In genomic region chr1:56268519-56268918, GRCh38 we compare ENCODE assay signal across 17 cellular contexts.
A peak's percentile ranks its signal among the peaks of the same experiment; 100 is the strongest.
DNase-seq lines count a peak whose midpoint lies in the region; ATAC-seq and TF ChIP-seq lines count a peak whose summit lies in the region.
"Had no signal": no experiment of that assay in that cellular context is flagged by ENCODE, and none has a peak within 500 bp of the region (broad histone marks: within the 10 kb centered on the region; RNA-seq: fewer than 3 reads in every experiment).

No MANE protein-coding gene starts in this region.

- H2AFZ ChIP-seq in MM.1S (ENCODE audit: low read length) (no peak overlapping the region), smooth muscle cell (ENCODE audit: low read depth) (no peak overlapping the region)

- no peaks in the 10 kb centered on the region for H4K20me1 ChIP-seq in MM.1S (ENCODE audit: insufficient read depth, low read length)
- H4K20me1 ChIP-seq in smooth muscle cell (ENCODE audit: low read depth): no peaks in the 10 kb centered on the region
- H4K20me1 ChIP-seq: BLaER1 treated with 17β-estradiol and CSF1 and Interleukin-3, amounts not matched to agents 10 nM and 100 nM had no signal

- H3K79me2 ChIP-seq in MM.1S (ENCODE audit: low read length) (no peaks in the 10 kb centered on the region), smooth muscle cell (ENCODE audit: low read depth) (no peaks in the 10 kb centered on the region)

- H3K9ac ChIP-seq in MM.1S (ENCODE audit: low read length) (no peak overlapping the region), smooth muscle cell (ENCODE audit: low read depth) (no peak overlapping the region)
- H3K9ac ChIP-seq: BLaER1 treated with 17β-estradiol and CSF1 and Interleukin-3, amounts not matched to agents 10 nM and 100 nM had no signal

- H3K27me3 Mint-ChIP-seq in naive thymus-derived CD8-positive, alpha-beta T cell: peaks cover 0 to 6% (median 4%) of the 10 kb centered on the region in 5 donors
- H3K27me3 Mint-ChIP-seq: CD4-positive, alpha-beta T cell had no signal

- no peaks in the 10 kb centered on the region for H3K9me2 ChIP-seq in MM.1S (replicated peaks; ENCODE audit: insufficient read depth, low read length)

- TF ChIP-seq CTCF in MM.1S (IDR thresholded peaks at IDR 0.05; ENCODE audit: low read length) (no peak), WERI-Rb-1 (IDR thresholded peaks at IDR 0.05; ENCODE audit: low read depth, low read length) (no peak), smooth muscle cell (IDR thresholded peaks at IDR 0.05; ENCODE audit: borderline replicate concordance, insufficient read depth, poor library complexity, severe bottlenecking) (no peak)

- H3K27ac Mint-ChIP-seq in naive thymus-derived CD8-positive, alpha-beta T cell: no peak overlapping the region
- H3K27ac Mint-ChIP-seq: B cell; CD4-positive, alpha-beta T cell; CD8-positive, alpha-beta T cell had no signal

- H3K4me3 ChIP-seq in MM.1S (ENCODE audit: low read length) (no peak overlapping the region), WERI-Rb-1 (ENCODE audit: low read depth, low read length) (no peak overlapping the region), smooth muscle cell (no peak overlapping the region)
- H3K4me3 ChIP-seq: BLaER1 treated with 17β-estradiol and CSF1 and Interleukin-3, amounts not matched to agents 10 nM and 100 nM had no signal

- H3K36me3 ChIP-seq in MM.1S (replicated peaks; ENCODE audit: insufficient read depth, low read length) (no peaks in the 10 kb centered on the region), WERI-Rb-1 (no peaks in the 10 kb centered on the region), smooth muscle cell (ENCODE audit: low read depth) (no peaks in the 10 kb centered on the region)
- H3K36me3 ChIP-seq: BLaER1 treated with 17β-estradiol and CSF1 and Interleukin-3, amounts not matched to agents 10 nM and 100 nM had no signal

- peaks cover 0 to 7% (median 0%) of the 10 kb centered on the region in 9 donors for H3K9me3 Mint-ChIP-seq in naive thymus-derived CD8-positive, alpha-beta T cell
- H3K9me3 Mint-ChIP-seq: CD4-positive, alpha-beta T cell; CD8-positive, alpha-beta T cell had no signal

- POLR2A ChIA-PET in naive thymus-derived CD8-positive, alpha-beta T cell (lab: Charles Lee): no interaction called here

- H3K4me1 ChIP-seq in MM.1S (ENCODE audit: low read length) (no peaks in the 10 kb centered on the region), smooth muscle cell (ENCODE audit: low read depth) (no peaks in the 10 kb centered on the region)

- H3F3A ChIP-seq in MM.1S (ENCODE audit: insufficient read depth, low read length) (no peaks in the 10 kb centered on the region), smooth muscle cell (ENCODE audit: low read depth) (no peaks in the 10 kb centered on the region)

- ATAC-seq in GM21576 (IDR thresholded peaks at IDR 0.05; ENCODE audit: unreplicated experiment): no peak
- ATAC-seq in naive thymus-derived CD8-positive, alpha-beta T cell: no peak
- ATAC-seq: CD8-positive, alpha-beta T cell had no signal

- H3K4me3 Mint-ChIP-seq in naive thymus-derived CD8-positive, alpha-beta T cell: no peak overlapping the region
- H3K4me3 Mint-ChIP-seq: B cell; CD4-positive, alpha-beta T cell; CD8-positive, alpha-beta T cell had no signal

- no peak overlapping the region for H3K27ac ChIP-seq in MM.1S (ENCODE audit: low read length)
- peak overlapping the region; percentile 20 for H3K27ac ChIP-seq in WERI-Rb-1
- no peak overlapping the region for H3K27ac ChIP-seq in smooth muscle cell (ENCODE audit: low read depth)
- H3K27ac ChIP-seq: BLaER1 treated with 17β-estradiol and CSF1 and Interleukin-3, amounts not matched to agents 10 nM and 100 nM; C4-2B had no signal

- H3K4me1 Mint-ChIP-seq in naive thymus-derived CD8-positive, alpha-beta T cell: no peaks in the 10 kb centered on the region
- H3K4me1 Mint-ChIP-seq: B cell had no signal

- in situ Hi-C loops in ACHN (cut with HindIII; ENCODE audit: low pct_ligation_motif_present, low pct_unique_long_range_greater_than_20kb, low sequenced_read_pairs): no loop called here

- WGBS in smooth muscle cell (ENCODE audit: low lambda C conversion rate): 63% methylated on average over 3 of the region's 3 CpGs

- H3K4me2 ChIP-seq in MM.1S (ENCODE audit: low read depth, low read length) (no peak overlapping the region), smooth muscle cell (peak overlapping the region; percentile 11)
- H3K4me2 ChIP-seq: BLaER1 treated with 17β-estradiol and CSF1 and Interleukin-3, amounts not matched to agents 10 nM and 100 nM had no signal

- DNase-seq in MM.1S (peak; percentile 10), WERI-Rb-1 (no peak), smooth muscle cell (lab: John Stamatoyannopoulos, UW; ENCODE audit: unreplicated experiment) (no peak), ACHN (no peak)
- DNase-seq in naive thymus-derived CD8-positive, alpha-beta T cell: no peak
- DNase-seq: 8988T; AML-193; Caco-2; Calu3; CD4-positive, alpha-beta T cell; CD8-positive, alpha-beta T cell; DMS79 treated with DMSO at 0.1 percent for 48 hours; GF-D8 had no signal

- H3K27me3 ChIP-seq in MM.1S (replicated peaks; ENCODE audit: insufficient read depth, low read length): no peaks in the 10 kb centered on the region
- H3K27me3 ChIP-seq in WERI-Rb-1 (ENCODE audit: insufficient read depth, low read depth, severe bottlenecking): no peaks in the 10 kb centered on the region
- no peaks in the 10 kb centered on the region for H3K27me3 ChIP-seq in smooth muscle cell (ENCODE audit: low read depth)

- H3K36me3 Mint-ChIP-seq in naive thymus-derived CD8-positive, alpha-beta T cell: no peaks in the 10 kb centered on the region
- H3K36me3 Mint-ChIP-seq: CD8-positive, alpha-beta T cell had no signal

- H3K9me3 ChIP-seq in MM.1S (replicated peaks; ENCODE audit: insufficient read depth, low read length) (no peaks in the 10 kb centered on the region), WERI-Rb-1 (ENCODE audit: severe bottlenecking) (no peaks in the 10 kb centered on the region), smooth muscle cell (replicated peaks; ENCODE audit: low read depth) (no peaks in the 10 kb centered on the region)
- H3K9me3 ChIP-seq: BLaER1 treated with 17β-estradiol and CSF1 and Interleukin-3, amounts not matched to agents 10 nM and 100 nM; Caco-2 had no signal
